In genomic region chr13:40518481-40518882, GRCh38 we compare ENCODE assay signal across 8 cellular contexts.
DNase-seq lines count a peak whose midpoint lies in the region; ATAC-seq, FAIRE-seq and TF ChIP-seq lines count a peak whose summit lies in the region.

No MANE protein-coding gene starts in this region.

- H3K4me3 ChIP-seq in Peyer's patch (no peak overlapping the region), vagina (no peak overlapping the region)

- ATAC-seq in HG03139 (IDR thresholded peaks at IDR 0.05; ENCODE audit: unreplicated experiment), result peak; percentile 52
- no peak for ATAC-seq in GM18519 (IDR thresholded peaks at IDR 0.05; ENCODE audit: low FRiP score, unreplicated experiment)

- DNase-seq in GM12891 (ENCODE audit: insufficient read length, low spot score), result no peak
- DNase-seq in activated T-cell treated with anti-CD3 and anti-CD28 coated beads for 4 hours, result peak; percentile 19
- DNase-seq in stimulated activated CD4-positive, alpha-beta T cell treated with anti-CD3 and anti-CD28 coated beads, Interleukin-12 subunit alpha, Interleukin-12 subunit beta, amount 100 ng/mL, for 24 hours (ENCODE audit: low read depth in 2 of 2), result peak; percentile 68 to 70
- no peak for DNase-seq in Peyer's patch
- no peak for DNase-seq in vagina (ENCODE audit: extremely low spot score in 2 of 2)
- no peak for DNase-seq in midbrain (lab: John Stamatoyannopoulos, UW)

- H3K4me1 ChIP-seq in Peyer's patch (no peaks in the 10 kb centered on the region), vagina (no peaks in the 10 kb centered on the region)

- no peak for FAIRE-seq in GM12891 (lab: Jason Lieb, UNC)

- no peaks in the 10 kb centered on the region for H3K27me3 ChIP-seq in Peyer's patch
- H3K27me3 ChIP-seq in vagina, result no peaks in the 10 kb centered on the region

- H3K27ac ChIP-seq in Peyer's patch, result no peak overlapping the region
- no peak overlapping the region for H3K27ac ChIP-seq in vagina

- H3K9me3 ChIP-seq in Peyer's patch, result no peaks in the 10 kb centered on the region
- H3K9me3 ChIP-seq in vagina, result no peaks in the 10 kb centered on the region

- no peaks in the 10 kb centered on the region for H3K36me3 ChIP-seq in Peyer's patch
- H3K36me3 ChIP-seq in vagina, result no peaks in the 10 kb centered on the region

- TF ChIP-seq POLR2A in GM12891 (IDR thresholded peaks at IDR 0.05; ENCODE audit: low read depth, low read length) (no peak), Peyer's patch (IDR thresholded peaks at IDR 0.05) (no peak), vagina (IDR thresholded peaks at IDR 0.05) (no peak)

- TF ChIP-seq CTCF in Peyer's patch (IDR thresholded peaks at IDR 0.05) (no peak), vagina (IDR thresholded peaks at IDR 0.05) (no peak)

- intact Hi-C loops in vagina (cut with DNase I), result no loop called here

TF ChIP-seq in GM12891, 5 proteins besides CTCF, POLR2A, EP300 and RAD21:
- TF ChIP-seq POU2F2 (IDR thresholded peaks at IDR 0.05; ENCODE audit: low read depth, low read length) (0 out of 2 replicates have a peak, but pooled peaks have one; percentile 25), POLR2AphosphoS5 (IDR thresholded peaks at IDR 0.05; ENCODE audit: low read depth, low read length) (no peak)

Comparison
In these comparisons a context has a peak if more than half of its experiments do, and no peak if none do; other contexts are left out.
1. DNase-seq: peak in activated T-cell treated with anti-CD3 and anti-CD28 coated beads for 4 hours (single experiment) and stimulated activated CD4-positive, alpha-beta T cell treated with anti-CD3 and anti-CD28 coated beads, Interleukin-12 subunit alpha, Interleukin-12 subunit beta, amount 100 ng/mL, for 24 hours (2 of 2); none in GM12891 (single experiment), Peyer's patch (0 of 3), vagina (0 of 2) and midbrain (single experiment).